Comparison of ENCODE assay signal across 8 cellular contexts in genomic region chr3:32399030-32399620, GRCh38. TPM values are rescaled to one million over a fixed set of nuclear protein-coding genes. Genes with fewer than 3 reads are reported as not detected.
DNase-seq lines count a peak whose midpoint lies in the region; ATAC-seq and TF ChIP-seq lines count a peak whose summit lies in the region.

No MANE protein-coding gene starts in this region.

- H3K4me3 ChIP-seq in astrocyte of the spinal cord (ENCODE audit: low read depth, low read length) (no peak overlapping the region), uterus (no peak overlapping the region)

- TF ChIP-seq POLR2A in uterus (IDR thresholded peaks at IDR 0.05), result no peak

- TF ChIP-seq CTCF in astrocyte of the spinal cord (IDR thresholded peaks at IDR 0.05; ENCODE audit: low read depth, low read length) (peak; percentile 59), uterus (IDR thresholded peaks at IDR 0.05) (peak; percentile 27 to 47 (median 40))

- no peaks in the 10 kb centered on the region for H3K27me3 ChIP-seq in uterus

- peak; percentile 51 for DNase-seq in AG20443 (ENCODE audit: low spot score)
- DNase-seq in G401 (ENCODE audit: low spot score), result peak; percentile 50
- DNase-seq in NCI-H69 (lab: John Stamatoyannopoulos, UW), result peak; percentile 45
- DNase-seq in astrocyte of the spinal cord (ENCODE audit: low read depth, low spot score), result peak; percentile 68
- peak; percentile 83 for DNase-seq in left kidney (ENCODE audit: low read depth, low spot score)
- DNase-seq in uterus, result no peak
- no peak for DNase-seq in NCI-H774 (lab: John Stamatoyannopoulos, UW)

- no peak overlapping the region for H3K27ac ChIP-seq in uterus

- no peak for ATAC-seq in GM21528 (IDR thresholded peaks at IDR 0.05; ENCODE audit: low FRiP score, unreplicated experiment)

- H3K36me3 ChIP-seq in uterus, result no peaks in the 10 kb centered on the region

- no peaks in the 10 kb centered on the region for H3K9me3 ChIP-seq in uterus

- in situ Hi-C loops in G401 (cut with HindIII; ENCODE audit: low sequenced_read_pairs) (no loop called here), astrocyte of the spinal cord (cut with HindIII; ENCODE audit: low sequenced_read_pairs) (no loop called here)

- intact Hi-C loops in uterus (cut with DNase I; ENCODE audit: low total_unique reads), result no loop called here

- peaks cover 0 to 6% of the 10 kb centered on the region in 2 donors for H3K4me1 ChIP-seq in uterus

RNA-seq across cellular contexts. Expression of gene CMTM7, which starts 7.5 kb away (rescaled TPM):
- total RNA-seq in G401 (2014; rRNA removed; shearing (Covaris generic)), result 4.5 and 12.4 TPM in 2 replicates
- total RNA-seq in uterus, result 10 to 100 TPM in 3 of 4 donors, under 1 TPM in 1; 0.26 to 25.2 (median 13.3) TPM

Comparison
In these comparisons a context has a peak if more than half of its experiments do, and no peak if none do; other contexts are left out.
1. DNase-seq: peak in AG20443 (single experiment), G401 (single experiment), NCI-H69 (single experiment), astrocyte of the spinal cord (single experiment) and left kidney (single experiment); none in uterus (0 of 2) and NCI-H774 (single experiment).